Comparison of ENCODE assay signal across 18 cellular contexts in the genomic region with DNA sequence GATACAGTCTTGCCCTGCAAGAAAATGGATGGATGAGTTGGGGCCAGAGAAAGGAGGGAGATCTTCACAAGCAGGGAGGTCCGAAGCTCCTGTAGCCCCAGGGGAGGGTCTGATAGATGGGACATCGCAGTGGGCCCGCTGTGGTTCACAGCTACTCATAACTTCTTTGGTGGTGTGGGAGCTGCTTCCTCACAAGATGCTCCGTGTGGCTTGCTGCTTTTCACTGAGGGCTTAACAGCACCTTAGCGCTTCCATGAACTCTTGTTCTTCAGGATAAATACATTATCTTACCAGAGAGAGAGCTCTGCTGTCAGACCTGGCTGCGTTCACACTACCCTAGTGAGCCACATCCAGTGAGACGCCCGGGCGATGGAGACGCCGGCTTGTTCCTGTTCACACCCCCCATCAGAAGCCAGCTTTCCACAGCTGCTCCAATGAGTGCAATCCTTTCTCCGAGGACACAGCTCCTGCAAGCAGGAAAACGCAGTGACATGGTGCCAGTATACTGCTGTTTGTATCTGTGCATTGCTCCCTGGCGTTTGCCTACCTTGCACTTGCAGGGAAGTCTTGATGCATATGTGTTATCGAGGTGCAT.
DNase-seq lines count a peak whose midpoint lies in the region; TF ChIP-seq lines count a peak whose summit lies in the region.
"Had no signal": no experiment of that assay in that cellular context is flagged by ENCODE, and none has a peak within 500 bp of the region (broad histone marks: within the 10 kb centered on the region; RNA-seq: fewer than 3 reads in every experiment).

No MANE protein-coding gene starts in this region.

- no peaks in the 10 kb centered on the region for H3K4me1 Mint-ChIP-seq in osteocyte (ENCODE audit: unreplicated experiment)
- H3K4me1 Mint-ChIP-seq in activated CD4-positive, alpha-beta T cell treated with anti-CD3 and anti-CD28 coated beads, Interleukin-2, amount 10 ng/mL, durations not matched to agents 24 days and 14 days: no peaks in the 10 kb centered on the region
- H3K4me1 Mint-ChIP-seq: CD14-positive monocyte; CD4-positive, alpha-beta memory T cell; GM23338 had no signal

- no peaks in the 10 kb centered on the region for H3K27me3 Mint-ChIP-seq in osteocyte (ENCODE audit: unreplicated experiment)
- no peaks in the 10 kb centered on the region for H3K27me3 Mint-ChIP-seq in activated CD4-positive, alpha-beta T cell treated with anti-CD3 and anti-CD28 coated beads, Interleukin-2, amount 10 ng/mL, durations not matched to agents 24 days and 14 days

- DNase-seq in coronary artery (ENCODE audit: low spot score): peak; percentile 54
- peak; percentile 43 for DNase-seq in islet precursor cell
- peak; percentile 82 for DNase-seq in osteocyte (ENCODE audit: extremely low spot score, unreplicated experiment)
- DNase-seq in vagina (ENCODE audit: extremely low spot score in 2 of 2): peak; percentile 62 to 81
- no peak for DNase-seq in activated gamma-delta T cell (lab: John Stamatoyannopoulos, UW)
- no peak for DNase-seq in activated CD4-positive, alpha-beta T cell treated with anti-CD3 and anti-CD28 coated beads, Interleukin-2, amount 10 ng/mL, durations not matched to agents 24 days and 14 days
- DNase-seq in A172 (ENCODE audit: low spot score): no peak
- DNase-seq: AML-193; CD4-positive, alpha-beta memory T cell; DMS153; DMS79; GDM1; HFFc6 had no signal

- no peaks in the 10 kb centered on the region for H3K9me3 ChIP-seq in vagina
- H3K9me3 ChIP-seq: A549 had no signal

- H3K4me3 ChIP-seq in coronary artery (no peak overlapping the region), vagina (no peak overlapping the region)
- H3K4me3 ChIP-seq: A549, BLaER1, GM23338 had no signal

- intact Hi-C loops in vagina (cut with DNase I): no loop called here
- intact Hi-C loops in activated CD4-positive, alpha-beta T cell treated with anti-CD3 and anti-CD28 coated beads, Interleukin-2, amount 10 ng/mL, durations not matched to agents 24 days and 14 days (cut with micrococcal nuclease): no loop called here

- no peak overlapping the region for H3K4me3 Mint-ChIP-seq in osteocyte (ENCODE audit: unreplicated experiment)
- H3K4me3 Mint-ChIP-seq in activated CD4-positive, alpha-beta T cell treated with anti-CD3 and anti-CD28 coated beads, Interleukin-2, amount 10 ng/mL, durations not matched to agents 24 days and 14 days: no peak overlapping the region
- H3K4me3 Mint-ChIP-seq: CD14-positive monocyte; CD4-positive, alpha-beta memory T cell; GM23338; HFFc6 had no signal

- no peak for TF ChIP-seq CTCF in coronary artery (IDR thresholded peaks at IDR 0.05)
- TF ChIP-seq CTCF in osteocyte (IDR thresholded peaks at IDR 0.05): no peak
- no peak for TF ChIP-seq CTCF in vagina (IDR thresholded peaks at IDR 0.05)

- H3K36me3 Mint-ChIP-seq in osteocyte (ENCODE audit: unreplicated experiment): peaks cover 2% of the 10 kb centered on the region
- no peaks in the 10 kb centered on the region for H3K36me3 Mint-ChIP-seq in activated CD4-positive, alpha-beta T cell treated with anti-CD3 and anti-CD28 coated beads, Interleukin-2, amount 10 ng/mL, durations not matched to agents 24 days and 14 days (ENCODE audit: low read depth)
- H3K36me3 Mint-ChIP-seq: CD14-positive monocyte; CD4-positive, alpha-beta memory T cell had no signal

- H3K9me3 Mint-ChIP-seq in osteocyte (ENCODE audit: unreplicated experiment): peaks cover 57% of the 10 kb centered on the region
- H3K9me3 Mint-ChIP-seq in activated CD4-positive, alpha-beta T cell treated with anti-CD3 and anti-CD28 coated beads, Interleukin-2, amount 10 ng/mL, durations not matched to agents 24 days and 14 days: peaks cover 2% of the 10 kb centered on the region

- H3K27ac Mint-ChIP-seq in osteocyte (ENCODE audit: unreplicated experiment): no peak overlapping the region
- no peak overlapping the region for H3K27ac Mint-ChIP-seq in activated CD4-positive, alpha-beta T cell treated with anti-CD3 and anti-CD28 coated beads, Interleukin-2, amount 10 ng/mL, durations not matched to agents 24 days and 14 days
- H3K27ac Mint-ChIP-seq: CD14-positive monocyte; CD4-positive, alpha-beta memory T cell; GM23338; HFFc6 had no signal

- no peaks in the 10 kb centered on the region for H3K27me3 ChIP-seq in vagina
- H3K27me3 ChIP-seq: BLaER1 had no signal

- TF ChIP-seq POLR2A in vagina (IDR thresholded peaks at IDR 0.05): no peak

- no peaks in the 10 kb centered on the region for H3K4me1 ChIP-seq in vagina
- H3K4me1 ChIP-seq: A549, BLaER1 had no signal

- no peaks in the 10 kb centered on the region for H3K36me3 ChIP-seq in vagina
- H3K36me3 ChIP-seq: BLaER1 had no signal

- H3K27ac ChIP-seq in coronary artery (no peak overlapping the region), vagina (no peak overlapping the region)
- H3K27ac ChIP-seq: A549, BLaER1, HL-60 had no signal

Comparison
In these comparisons a context has a peak if more than half of its experiments do, and no peak if none do; other contexts are left out.
1. DNase-seq: peak in coronary artery (single experiment), islet precursor cell (single experiment), osteocyte (single experiment) and vagina (2 of 2); none in activated gamma-delta T cell (single experiment), activated CD4-positive, alpha-beta T cell treated with anti-CD3 and anti-CD28 coated beads, Interleukin-2, amount 10 ng/mL, durations not matched to agents 24 days and 14 days (single experiment) and A172 (single experiment).